Comparison of ENCODE assay signal across 12 cellular contexts in genomic region chr1:201463071-201463552, GRCh38. TPM values are rescaled to one million over a fixed set of nuclear protein-coding genes. Genes with fewer than 3 reads are reported as not detected.
DNase-seq lines count a peak whose midpoint lies in the region; ATAC-seq, FAIRE-seq and TF ChIP-seq lines count a peak whose summit lies in the region.
"Had no signal": no experiment of that assay in that cellular context is flagged by ENCODE, and none has a peak within 500 bp of the region (broad histone marks: within the 10 kb centered on the region; RNA-seq: fewer than 3 reads in every experiment).

No MANE protein-coding gene starts in this region.

- intact Hi-C loops in dorsolateral prefrontal cortex (cut with DNase I): loop anchor here (2.0 kb wide), 1 partner anchor 14 kb away; no protein-coding TSS in a partner anchor
- intact Hi-C loops in ovary (cut with DNase I): loop anchor here in 1 of 4 donors (10.0 kb wide), 1 partner anchor 52 kb away; no protein-coding TSS in a partner anchor

- no peaks in the 10 kb centered on the region for H3K27me3 ChIP-seq in dorsolateral prefrontal cortex
- H3K27me3 ChIP-seq in ovary: no peaks in the 10 kb centered on the region

- CTCF ChIA-PET in A549 (lab: Yijun Ruan, JAX): interaction anchor here (0.9 to 15.2 kb wide), 8 partner anchors 9 to 50 kb away, joined by 3 to 234 read pairs (median 8); no protein-coding TSS in a partner anchor

- H3K36me3 ChIP-seq in ovary: no peaks in the 10 kb centered on the region

- no peak for TF ChIP-seq POLR2A in A549 (IDR thresholded peaks at IDR 0.05; ENCODE audit: low read length)
- TF ChIP-seq POLR2A in ovary (IDR thresholded peaks at IDR 0.05): no peak

- WGBS in A549 (ENCODE audit: missing lambda C conversion rate): 74% methylated on average over 7 of the region's 7 CpGs
- 60 to 78% (median 64%) methylated on average over 7 of the region's 7 CpGs for WGBS in ovary, 3 donors

- ATAC-seq in A549 (peak; percentile 48 to 56), GM19351 (IDR thresholded peaks at IDR 0.05; ENCODE audit: unreplicated experiment) (no peak)

- peak; percentile 48 to 54 for TF ChIP-seq RAD21 in A549 (conservative IDR thresholded peaks at IDR 0.05 in 1 of 2, IDR thresholded peaks at IDR 0.05 in 1 of 2)

- peak overlapping the region; percentile 98 to 99 for H3K27ac ChIP-seq in A549
- H3K27ac ChIP-seq in dorsolateral prefrontal cortex: peak overlapping the region; percentile 30 to 99 (median 91)
- no peak overlapping the region for H3K27ac ChIP-seq in ovary

- H3K4me3 ChIP-seq in A549 (no peak overlapping the region), dorsolateral prefrontal cortex (no peak overlapping the region), ovary (no peak overlapping the region)

- no peak for TF ChIP-seq EP300 in A549 (IDR thresholded peaks at IDR 0.05)
- no peak for TF ChIP-seq EP300 in ovary (IDR thresholded peaks at IDR 0.05)

- DNase-seq in A549 (ENCODE audit: low read depth in 1 of 2, low spot score in 1 of 2) (peak in 1 of 2 experiments; percentile 57), M059J (ENCODE audit: low read depth) (peak; percentile 58), dorsolateral prefrontal cortex (peak in 9 of 10 donors; percentile 47 to 82 (median 69)), midbrain (lab: John Stamatoyannopoulos, UW) (peak; percentile 76), SIG-M5 (lab: John Stamatoyannopoulos, UW) (no peak), ovary (no peak), NCI-H345 (lab: John Stamatoyannopoulos, UW) (no peak)
- DNase-seq: activated T-cell treated with anti-CD3 and anti-CD28 coated beads, Interleukin-2, amount 50 U/mL, for 1 hour; NCI-H2227 treated with DMSO at 0.1 percent for 48 hours had no signal

- TF ChIP-seq CTCF in A549 (IDR thresholded peaks at IDR 0.05): peak; percentile 24; the same call in 1 of the 3 replicates
- TF ChIP-seq CTCF in dorsolateral prefrontal cortex (IDR thresholded peaks at IDR 0.05 in 54 of 56, conservative IDR thresholded peaks at IDR 0.05 in 2 of 56; ENCODE audit: low read depth in 1 of 56, partially characterized antibody in 56 of 56): peak in 55 of 56 donors; percentile 21 to 86 (median 65)
- no peak for TF ChIP-seq CTCF in ovary (IDR thresholded peaks at IDR 0.05)

- H3K9me3 ChIP-seq in A549 (no peaks in the 10 kb centered on the region), ovary (no peaks in the 10 kb centered on the region)

- H3K4me1 ChIP-seq in A549: peaks cover 80% of the 10 kb centered on the region
- H3K4me1 ChIP-seq in ovary (ENCODE audit: insufficient read depth): peaks cover 8% of the 10 kb centered on the region

- H3K4me2 ChIP-seq in A549: peak overlapping the region; percentile 80

- POLR2A ChIA-PET in A549 (lab: Yijun Ruan, JAX): interaction anchor here (0.5 to 3.4 kb wide), 6 partner anchors 13 to 40 kb away, joined by 3 to 34 read pairs (median 14); no protein-coding TSS in a partner anchor

- no peak for FAIRE-seq in A549 (lab: Jason Lieb, UNC)

TF ChIP-seq in A549, 52 proteins besides CTCF, POLR2A, EP300 and RAD21:
- TF ChIP-seq ZSCAN20 (CRISPR knock-in tag; IDR thresholded peaks at IDR 0.05) (no peak), HEYL (CRISPR knock-in tag; IDR thresholded peaks at IDR 0.05) (no peak), POLR2AphosphoS2 (conservative IDR thresholded peaks at IDR 0.05; ENCODE audit: low read length) (0 out of 2 replicates have a peak, but pooled peaks have one; percentile 53), SREBF2 (IDR thresholded peaks at IDR 0.05) (no peak), SMC3 (IDR thresholded peaks at IDR 0.05) (peak; percentile 32; the same call in 2 of the 3 replicates)

RNA-seq across cellular contexts. Expression of gene PHLDA3, which starts 5.9 kb away (rescaled TPM):
- polyA plus RNA-seq in A549 (2011; rRNA removed) (34.3 and 40.5 TPM in 2 replicates), A549 (2017; fragmentation: RNase III; extraction: RNeasy Plus Mini Kit Qiagen cat#74134 plus additional on column Dnase treatment) (83.1 to 91.1 TPM (median 83.5 TPM) in 3 replicates), ovary (10 to 100 TPM in 1 of 2 donors, 1 to 10 TPM in 1; 4.7 to 17.5 TPM)
- 67.2 and 102 TPM in 2 replicates for polyA plus RNA-seq in A549 (2012; cell fraction: cytosol; rRNA removed)
- 67.2 and 93.4 TPM in 2 replicates for polyA plus RNA-seq in A549 (2012; cell fraction: nucleus; rRNA removed)
- 16.0 and 28.4 TPM in 2 replicates for polyA minus RNA-seq in A549 (2011; rRNA and poly(A)+ RNA removed)
- total RNA-seq in M059J (2014; rRNA removed; shearing (Covaris generic)): 7.6 and 17.3 TPM in 2 replicates
- total RNA-seq in dorsolateral prefrontal cortex (100 to 1,000 TPM in 6 of 120 experiments, 10 to 100 TPM in 114; 34.3 to 144 (median 58.1) TPM), ovary (10 to 100 TPM; 21.7 to 38.2 (median 29.0) TPM)

RNA-seq across cellular contexts. Expression of gene TNNI1, which starts 41.6 kb away (rescaled TPM):
- polyA plus RNA-seq in A549 (2011; rRNA removed): not detected in 2 replicates
- 0.05 TPM in 1 of 2 replicates, not detected in the other for polyA plus RNA-seq in A549 (2012; cell fraction: cytosol; rRNA removed)
- 0.45 TPM in 1 of 2 replicates, not detected in the other for polyA plus RNA-seq in A549 (2012; cell fraction: nucleus; rRNA removed)
- not detected in 3 replicates for polyA plus RNA-seq in A549 (2017; fragmentation: RNase III; extraction: RNeasy Plus Mini Kit Qiagen cat#74134 plus additional on column Dnase treatment)
- polyA minus RNA-seq in A549 (2011; rRNA and poly(A)+ RNA removed): not detected in 2 replicates
- not detected in 2 replicates for total RNA-seq in M059J (2014; rRNA removed; shearing (Covaris generic))
- total RNA-seq in dorsolateral prefrontal cortex: under 1 TPM in 3 of 120 experiments, not detected in 117; 0.32 to 0.99 (median 0.66) TPM
- under 1 TPM in 4 of 7 donors, not detected in 3; 0.15 to 0.97 (median 0.24) TPM for total RNA-seq in ovary
- polyA plus RNA-seq in ovary: under 1 TPM in 1 of 2 donors, not detected in 1; 0.02 TPM
- total RNA-seq: mesenteric fat pad, subcutaneous adipose tissue had no signal

RNA-seq across cellular contexts. Expression of gene CSRP1, which starts 43.8 kb away (rescaled TPM):
- polyA plus RNA-seq in A549 (2011; rRNA removed) (256 and 277 TPM in 2 replicates), A549 (2017; fragmentation: RNase III; extraction: RNeasy Plus Mini Kit Qiagen cat#74134 plus additional on column Dnase treatment) (655 to 819 TPM (median 717 TPM) in 3 replicates), ovary (100 to 1,000 TPM; 270 to 783 TPM)
- polyA plus RNA-seq in A549 (2012; cell fraction: cytosol; rRNA removed): 459 and 499 TPM in 2 replicates
- 441 and 486 TPM in 2 replicates for polyA plus RNA-seq in A549 (2012; cell fraction: nucleus; rRNA removed)
- polyA minus RNA-seq in A549 (2011; rRNA and poly(A)+ RNA removed): 254 and 273 TPM in 2 replicates
- total RNA-seq in M059J (2014; rRNA removed; shearing (Covaris generic)): 565 and 854 TPM in 2 replicates
- total RNA-seq in dorsolateral prefrontal cortex (1,000 to 10,000 TPM in 2 of 120 experiments, 100 to 1,000 TPM in 118; 225 to 1,268 (median 522) TPM), ovary (100 to 1,000 TPM; 205 to 767 (median 274) TPM)

Comparison
In these comparisons a context has a peak if more than half of its experiments do, and no peak if none do; other contexts are left out.
1. DNase-seq: peak in M059J (single experiment), dorsolateral prefrontal cortex (9 of 10) and midbrain (single experiment); none in SIG-M5 (single experiment), ovary (0 of 5) and NCI-H345 (single experiment).
2. H3K27ac ChIP-seq: peak in A549 (2 of 2) and dorsolateral prefrontal cortex (59 of 59); none in ovary (0 of 2).
3. CTCF ChIP-seq: peak in A549 (single experiment) and dorsolateral prefrontal cortex (55 of 56); none in ovary (0 of 3).